10 cellular contexts compared by ENCODE assay signal in the genomic region with DNA sequence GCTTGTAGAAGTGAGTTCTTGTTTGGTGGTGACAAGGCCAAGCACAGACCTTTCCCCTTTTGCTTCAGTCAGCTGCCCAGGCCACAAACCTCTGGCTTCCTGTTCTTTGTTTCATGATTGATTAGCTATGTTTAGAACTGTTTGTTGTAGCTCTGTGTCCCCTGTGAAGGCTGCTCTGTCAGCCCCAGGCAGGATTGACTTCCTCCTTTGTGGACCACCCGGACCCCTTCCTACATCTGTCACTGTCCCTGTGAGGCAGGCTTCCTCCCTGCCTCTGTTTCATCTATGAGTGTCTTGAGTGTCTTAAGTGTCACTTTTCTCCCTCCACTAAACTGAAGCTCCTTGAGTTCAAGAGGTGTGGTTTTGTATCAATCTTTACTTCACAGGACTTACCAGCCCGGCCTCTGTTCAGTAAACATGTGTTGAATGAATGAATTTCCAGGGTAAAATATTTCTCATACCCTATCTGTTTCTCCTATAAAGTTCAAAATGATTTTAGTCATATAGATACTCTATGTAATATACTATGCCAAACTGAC.
DNase-seq lines count a peak whose midpoint lies in the region; ATAC-seq and TF ChIP-seq lines count a peak whose summit lies in the region.
"Had no signal": no experiment of that assay in that cellular context is flagged by ENCODE, and none has a peak within 500 bp of the region (broad histone marks: within the 10 kb centered on the region; RNA-seq: fewer than 3 reads in every experiment).

No MANE protein-coding gene starts in this region.

- intact Hi-C loops in activated CD4-positive, alpha-beta T cell treated with anti-CD3 and anti-CD28 coated beads for 36 hours (cut with DNase I, micrococcal nuclease): no loop called here
- intact Hi-C loops in body of pancreas (cut with DNase I): no loop called here

- ATAC-seq in activated CD4-positive, alpha-beta T cell treated with anti-CD3 and anti-CD28 coated beads for 36 hours: peak; percentile 23
- ATAC-seq in HG02642 (IDR thresholded peaks at IDR 0.05; ENCODE audit: poor library complexity, unreplicated experiment): peak; percentile 95
- no peak for ATAC-seq in body of pancreas

- 55 to 82% methylated on average over 2 of the region's 2 CpGs for WGBS in body of pancreas, 2 donors

- DNase-seq in activated CD4-positive, alpha-beta T cell treated with anti-CD3 and anti-CD28 coated beads for 36 hours: no peak
- DNase-seq in activated CD4-positive, alpha-beta T cell treated with anti-CD3 and anti-CD28 coated beads for 1 hour: no peak
- peak; percentile 38 for DNase-seq in MM.1S
- no peak for DNase-seq in nephron progenitor cell
- no peak for DNase-seq in body of pancreas
- no peak for DNase-seq in EL
- DNase-seq in activated T-cell treated with anti-CD3 and anti-CD28 coated beads, Interleukin-2, amount 50 U/mL, for 1 hour: no peak
- DNase-seq: SIG-M5 had no signal

- peaks cover 14% of the 10 kb centered on the region for H3K4me1 Mint-ChIP-seq in activated CD4-positive, alpha-beta T cell treated with anti-CD3 and anti-CD28 coated beads for 36 hours
- H3K4me1 Mint-ChIP-seq in nephron progenitor cell: peaks cover 7% of the 10 kb centered on the region
- H3K4me1 Mint-ChIP-seq: brain had no signal

- no peaks in the 10 kb centered on the region for H3K9me2 ChIP-seq in MM.1S (replicated peaks; ENCODE audit: insufficient read depth, low read length)

- H3K4me3 ChIP-seq in MM.1S (ENCODE audit: low read length): no peak overlapping the region
- no peak overlapping the region for H3K4me3 ChIP-seq in body of pancreas

- peaks cover 6% of the 10 kb centered on the region; the same call in 1 of the 2 replicates for H3K4me1 ChIP-seq in MM.1S (ENCODE audit: low read length)
- no peaks in the 10 kb centered on the region for H3K4me1 ChIP-seq in body of pancreas

- H3K9ac ChIP-seq in MM.1S (ENCODE audit: low read length): peak overlapping the region; percentile 45; the same call in 1 of the 2 replicates

- TF ChIP-seq CTCF in MM.1S (IDR thresholded peaks at IDR 0.05; ENCODE audit: low read length) (no peak), nephron progenitor cell (IDR thresholded peaks at IDR 0.05) (no peak), body of pancreas (IDR thresholded peaks at IDR 0.05) (no peak)

- CTCF ChIA-PET in activated CD4-positive, alpha-beta T cell treated with anti-CD3 and anti-CD28 coated beads for 36 hours (lab: Charles Lee): no interaction called here

- H2AFZ ChIP-seq in MM.1S (ENCODE audit: low read length): 0 out of 2 replicates have a peak overlapping the region, but pooled peaks have one; percentile 48

- POLR2A ChIA-PET in activated CD4-positive, alpha-beta T cell treated with anti-CD3 and anti-CD28 coated beads for 36 hours (lab: Charles Lee): no interaction called here

- no peaks in the 10 kb centered on the region for H3K79me2 ChIP-seq in MM.1S (ENCODE audit: low read length)

- H3K27ac ChIP-seq in MM.1S (ENCODE audit: low read length): peak overlapping the region; percentile 87
- no peak overlapping the region for H3K27ac ChIP-seq in body of pancreas

- peaks cover 41% of the 10 kb centered on the region for H3K36me3 Mint-ChIP-seq in activated CD4-positive, alpha-beta T cell treated with anti-CD3 and anti-CD28 coated beads for 36 hours (ENCODE audit: low read depth)
- H3K36me3 Mint-ChIP-seq in nephron progenitor cell (ENCODE audit: low read depth): peaks cover 41% of the 10 kb centered on the region

- TF ChIP-seq POLR2A in body of pancreas (IDR thresholded peaks at IDR 0.05): no peak

- H3K4me2 ChIP-seq in MM.1S (ENCODE audit: low read depth, low read length): peak overlapping the region; percentile 76

- H3K27ac Mint-ChIP-seq in activated CD4-positive, alpha-beta T cell treated with anti-CD3 and anti-CD28 coated beads for 36 hours: peak overlapping the region; percentile 33
- peak overlapping the region; percentile 92 for H3K27ac Mint-ChIP-seq in nephron progenitor cell
- H3K27ac Mint-ChIP-seq: brain had no signal

- H4K20me1 ChIP-seq in MM.1S (ENCODE audit: insufficient read depth, low read length): no peaks in the 10 kb centered on the region

- H3F3A ChIP-seq in MM.1S (ENCODE audit: insufficient read depth, low read length): no peaks in the 10 kb centered on the region; the same call in 1 of the 2 replicates

- H3K4me3 Mint-ChIP-seq in activated CD4-positive, alpha-beta T cell treated with anti-CD3 and anti-CD28 coated beads for 36 hours: no peak overlapping the region
- no peak overlapping the region for H3K4me3 Mint-ChIP-seq in nephron progenitor cell
- H3K4me3 Mint-ChIP-seq: brain had no signal

- H3K9me3 ChIP-seq in MM.1S (replicated peaks; ENCODE audit: insufficient read depth, low read length) (no peaks in the 10 kb centered on the region), body of pancreas (no peaks in the 10 kb centered on the region)

- no peaks in the 10 kb centered on the region for H3K27me3 Mint-ChIP-seq in activated CD4-positive, alpha-beta T cell treated with anti-CD3 and anti-CD28 coated beads for 36 hours
- no peaks in the 10 kb centered on the region for H3K27me3 Mint-ChIP-seq in nephron progenitor cell (ENCODE audit: low read depth, poor library complexity)
- H3K27me3 Mint-ChIP-seq: brain had no signal

- H3K36me3 ChIP-seq in MM.1S (replicated peaks; ENCODE audit: insufficient read depth, low read length): no peaks in the 10 kb centered on the region
- no peaks in the 10 kb centered on the region for H3K36me3 ChIP-seq in body of pancreas (replicated peaks in 1 of 2; ENCODE audit: insufficient read depth in 1 of 2, low read depth in 2 of 2)

- H3K27me3 ChIP-seq in MM.1S (replicated peaks; ENCODE audit: insufficient read depth, low read length) (no peaks in the 10 kb centered on the region), body of pancreas (no peaks in the 10 kb centered on the region)

- H3K9me3 Mint-ChIP-seq in activated CD4-positive, alpha-beta T cell treated with anti-CD3 and anti-CD28 coated beads for 36 hours (ENCODE audit: low read depth): no peaks in the 10 kb centered on the region
- H3K9me3 Mint-ChIP-seq in nephron progenitor cell: peaks cover 18% of the 10 kb centered on the region
